Comparison of ENCODE assay signal across 21 cellular contexts in genomic region chr20:33601861-33602260, GRCh38.
A peak's percentile ranks its signal among the peaks of the same experiment; 100 is the strongest.
DNase-seq lines count a peak whose midpoint lies in the region; ATAC-seq and TF ChIP-seq lines count a peak whose summit lies in the region.
"Had no signal": no experiment of that assay in that cellular context is flagged by ENCODE, and none has a peak within 500 bp of the region (broad histone marks: within the 10 kb centered on the region; RNA-seq: fewer than 3 reads in every experiment).

No MANE protein-coding gene starts in this region.

- peak overlapping the region; percentile 24 for H3K27ac Mint-ChIP-seq in activated B cell treated with CpG ODN at 0.5 μM for 24 hours

- peaks cover 48% of the 10 kb centered on the region for H3K4me1 Mint-ChIP-seq in activated B cell treated with CpG ODN at 0.5 μM for 24 hours

- H3K4me3 ChIP-seq in NB4 (ENCODE audit: low read depth, low read length) (no peak overlapping the region), epithelial cell of esophagus (ENCODE audit: low read length) (no peak overlapping the region)
- H3K4me3 ChIP-seq: MG63, SK-N-MC had no signal

- H3K4me3 Mint-ChIP-seq in activated B cell treated with CpG ODN at 0.5 μM for 24 hours: no peak overlapping the region

- ATAC-seq in activated B cell treated with CpG ODN at 0.5 μM for 24 hours (ENCODE audit: low read depth): no peak
- no peak for ATAC-seq in HG02870 (IDR thresholded peaks at IDR 0.05; ENCODE audit: unreplicated experiment)
- no peak for ATAC-seq in HG03139 (IDR thresholded peaks at IDR 0.05; ENCODE audit: unreplicated experiment)

- TF ChIP-seq POLR2A in NB4 (IDR thresholded peaks at IDR 0.05; ENCODE audit: extremely low read depth, insufficient read length): no peak

- TF ChIP-seq CTCF in NB4 (IDR thresholded peaks at IDR 0.05; ENCODE audit: low read depth, low read length): no peak
- TF ChIP-seq CTCF in activated B cell treated with CpG ODN at 0.5 μM for 24 hours (IDR thresholded peaks at IDR 0.05): no peak
- no peak for TF ChIP-seq CTCF in epithelial cell of esophagus (IDR thresholded peaks at IDR 0.05; ENCODE audit: insufficient read depth, low read depth, low read length, missing control alignments)

- H3K27me3 Mint-ChIP-seq in activated B cell treated with CpG ODN at 0.5 μM for 24 hours: no peaks in the 10 kb centered on the region

- no peaks in the 10 kb centered on the region for H3K9me3 Mint-ChIP-seq in activated B cell treated with CpG ODN at 0.5 μM for 24 hours

- intact Hi-C loops in activated B cell treated with CpG ODN at 0.5 μM for 24 hours (cut with micrococcal nuclease): loop anchor here (5.0 to 10.0 kb wide), 2 partner anchors 35 to 107 kb away; partner anchors contain the start of gene CBFA2T2

- DNase-seq in NCI-H2171 treated with DMSO at 0.1 percent for 48 hours (lab: John Stamatoyannopoulos, UW) (peak; percentile 51), NCI-H2171 (lab: John Stamatoyannopoulos, UW) (no peak), NB4 (ENCODE audit: low read depth) (peak; percentile 40), activated B cell treated with CpG ODN at 0.5 μM for 24 hours (no peak), epithelial cell of esophagus (ENCODE audit: low read depth) (peak; percentile 69), NCI-H524 treated with DMSO at 0.1 percent for 48 hours (lab: John Stamatoyannopoulos, UW) (no peak)
- DNase-seq: 8988T; COR-L47; DMS 273 treated with DMSO at 0.1 percent for 48 hours; DND-41; Kasumi-1; MG63; NCI-H1092; NCI-H2081 treated with DMSO at 0.1 percent for 48 hours; NCI-H345; NK-92 treated with Interleukin-12 subunit alpha and Interleukin-12 subunit beta, amount 100 ng/mL, for 24 hours; OCI-M1; SHP77 had no signal

- POLR2A ChIA-PET in activated B cell treated with CpG ODN at 0.5 μM for 24 hours (lab: Charles Lee): no interaction called here

- peaks cover 16% of the 10 kb centered on the region for H3K36me3 Mint-ChIP-seq in activated B cell treated with CpG ODN at 0.5 μM for 24 hours (ENCODE audit: low read depth)

- CTCF ChIA-PET in activated B cell treated with CpG ODN at 0.5 μM for 24 hours (lab: Charles Lee): no interaction called here

Comparison
In these comparisons a context has a peak if more than half of its experiments do, and no peak if none do; other contexts are left out.
1. DNase-seq: peak in NCI-H2171 treated with DMSO at 0.1 percent for 48 hours (single experiment), NB4 (single experiment) and epithelial cell of esophagus (single experiment); none in NCI-H2171 (single experiment), activated B cell treated with CpG ODN at 0.5 μM for 24 hours (single experiment) and NCI-H524 treated with DMSO at 0.1 percent for 48 hours (single experiment).